Comparison of ENCODE assay signal across 11 cellular contexts in genomic region chr11:105861225-105861624, GRCh38.
DNase-seq lines count a peak whose midpoint lies in the region; ATAC-seq and TF ChIP-seq lines count a peak whose summit lies in the region.
"Had no signal": no experiment of that assay in that cellular context is flagged by ENCODE, and none has a peak within 500 bp of the region (broad histone marks: within the 10 kb centered on the region; RNA-seq: fewer than 3 reads in every experiment).

No MANE protein-coding gene starts in this region.

- H2AFZ ChIP-seq in neural cell (ENCODE audit: low read depth, low read length), result no peak overlapping the region
- H2AFZ ChIP-seq: GM23248 had no signal

- no peaks in the 10 kb centered on the region for H3K79me2 ChIP-seq in neural cell (replicated peaks; ENCODE audit: insufficient read depth, low read length)

- peak; percentile 47 for TF ChIP-seq RAD21 in neural cell (conservative IDR thresholded peaks at IDR 0.05)

- intact Hi-C loops in aorta (cut with DNase I), result no loop called here

- H3K9me2 ChIP-seq in neural cell (ENCODE audit: insufficient read depth, low read length), result no peaks in the 10 kb centered on the region

- H3K4me2 ChIP-seq in neural cell (ENCODE audit: low read length), result no peak overlapping the region

- no peaks in the 10 kb centered on the region for H3K4me1 ChIP-seq in aorta (ENCODE audit: control insufficient read depth in 1 of 2, insufficient read depth in 2 of 2, low read length in 2 of 2)

- DNase-seq in NCI-H1105 treated with DMSO at 0.1 percent for 48 hours (lab: John Stamatoyannopoulos, UW) (peak; percentile 17), NCI-H1105 (lab: John Stamatoyannopoulos, UW) (no peak), NCI-H1417 treated with DMSO at 0.1 percent for 48 hours (lab: John Stamatoyannopoulos, UW) (peak; percentile 40), astrocyte of the spinal cord (ENCODE audit: low read depth, low spot score) (no peak), aorta (no peak), pons (ENCODE audit: low spot score) (no peak)
- DNase-seq: GDM1, GM23248 had no signal

- in situ Hi-C loops in astrocyte of the spinal cord (cut with HindIII; ENCODE audit: low sequenced_read_pairs), result no loop called here

- H3K9me3 ChIP-seq in neural cell (ENCODE audit: low read length), result no peaks in the 10 kb centered on the region
- no peaks in the 10 kb centered on the region for H3K9me3 ChIP-seq in aorta (ENCODE audit: control insufficient read depth, low read length)

- H3K36me3 ChIP-seq in neural cell (ENCODE audit: insufficient read depth, low read length), result no peaks in the 10 kb centered on the region
- H3K36me3 ChIP-seq in aorta (ENCODE audit: control insufficient read depth in 1 of 2, insufficient read depth in 2 of 2, low read length in 1 of 2), result no peaks in the 10 kb centered on the region

- no peak for TF ChIP-seq EP300 in neural cell (conservative IDR thresholded peaks at IDR 0.05; ENCODE audit: poor library complexity, severe bottlenecking)

- H3K27me3 ChIP-seq in neural cell (ENCODE audit: insufficient read depth, low read depth, low read length) (no peaks in the 10 kb centered on the region), aorta (ENCODE audit: control insufficient read depth in 1 of 2, insufficient read depth in 2 of 2, low read length in 1 of 2) (no peaks in the 10 kb centered on the region)

- H3K9ac ChIP-seq in neural cell (ENCODE audit: low read length), result no peak overlapping the region
- H3K9ac ChIP-seq: GM23248 had no signal

- no peak overlapping the region for H3K27ac ChIP-seq in neural cell (ENCODE audit: low read length)
- no peak overlapping the region for H3K27ac ChIP-seq in aorta (ENCODE audit: low read depth in 1 of 2, low read length in 2 of 2)
- H3K27ac ChIP-seq: epithelial cell of prostate, GM23248 had no signal

- no peak overlapping the region for H3K4me3 ChIP-seq in astrocyte of the spinal cord (ENCODE audit: low read depth, low read length)
- no peak overlapping the region for H3K4me3 ChIP-seq in neural cell (ENCODE audit: low read length)
- H3K4me3 ChIP-seq in aorta (ENCODE audit: low read length in 2 of 2), result no peak overlapping the region
- H3K4me3 ChIP-seq: GM23248 had no signal

- TF ChIP-seq CTCF in astrocyte of the spinal cord (IDR thresholded peaks at IDR 0.05; ENCODE audit: low read depth, low read length), result peak; percentile 43
- peak; percentile 46 for TF ChIP-seq CTCF in neural cell (IDR thresholded peaks at IDR 0.05; ENCODE audit: poor library complexity, severe bottlenecking)

- H4K20me1 ChIP-seq in neural cell (ENCODE audit: insufficient read depth), result no peaks in the 10 kb centered on the region

- no peaks in the 10 kb centered on the region for H3F3A ChIP-seq in neural cell (ENCODE audit: insufficient read depth, low read length, poor library complexity, severe bottlenecking)

- no peak for ATAC-seq in aorta (ENCODE audit: low FRiP score)
- ATAC-seq in GM18502 (IDR thresholded peaks at IDR 0.05; ENCODE audit: poor library complexity, unreplicated experiment), result no peak

- WGBS in aorta, 2 donors, result 77 to 86% methylated on average over 2 of the region's 2 CpGs

TF ChIP-seq in neural cell, 6 proteins besides CTCF, POLR2A, EP300 and RAD21:
- no peak for TF ChIP-seq EZH2 (IDR thresholded peaks at IDR 0.05; ENCODE audit: borderline replicate concordance, insufficient read depth, low read length, poor library complexity, severe bottlenecking)
TF ChIP-seq in neural cell: peak in this region for 0.

Comparison
In these comparisons a context has a peak if more than half of its experiments do, and no peak if none do; other contexts are left out.
1. DNase-seq: peak in NCI-H1105 treated with DMSO at 0.1 percent for 48 hours (single experiment) and NCI-H1417 treated with DMSO at 0.1 percent for 48 hours (single experiment); none in NCI-H1105 (single experiment), astrocyte of the spinal cord (single experiment), aorta (0 of 2) and pons (single experiment).